9 cellular contexts compared by ENCODE assay signal in the genomic region with DNA sequence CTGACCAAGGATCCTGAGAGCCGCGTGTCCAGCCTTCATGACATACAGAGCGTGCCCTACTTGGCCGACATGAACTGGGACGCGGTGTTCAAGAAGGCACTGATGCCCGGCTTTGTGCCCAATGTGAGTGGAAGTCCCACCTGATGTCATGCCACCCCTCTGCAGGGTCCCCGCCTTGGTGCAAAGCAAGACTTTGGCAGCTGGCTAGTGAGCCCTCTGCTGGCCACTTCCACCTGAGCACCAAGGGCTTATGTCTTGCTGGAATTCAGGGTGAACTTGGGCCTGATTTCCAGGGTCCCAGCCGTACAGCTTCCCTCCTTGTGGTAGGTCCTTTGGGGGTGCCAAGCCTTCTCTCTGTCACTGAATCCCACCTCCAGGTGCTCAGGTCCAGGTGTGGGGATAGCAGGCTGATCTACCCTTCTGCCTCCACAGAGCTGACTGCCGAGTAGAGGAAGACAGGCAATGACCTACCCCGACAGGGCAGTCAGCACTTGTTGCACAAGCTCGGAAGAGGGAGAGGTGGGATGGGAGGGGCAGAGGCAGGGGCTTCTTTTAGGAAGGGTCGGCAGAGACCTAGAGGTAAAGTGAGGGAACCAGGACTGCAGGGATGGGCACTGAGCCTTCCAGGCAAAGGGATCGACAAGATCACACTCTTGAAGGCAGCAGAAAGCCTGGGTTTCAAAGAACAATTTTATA.
DNase-seq lines count a peak whose midpoint lies in the region; ATAC-seq and TF ChIP-seq lines count a peak whose summit lies in the region.
"Had no signal": no experiment of that assay in that cellular context is flagged by ENCODE, and none has a peak within 500 bp of the region (broad histone marks: within the 10 kb centered on the region; RNA-seq: fewer than 3 reads in every experiment).

No MANE protein-coding gene starts in this region.

- no peaks in the 10 kb centered on the region for H3K9me3 Mint-ChIP-seq in stimulated activated naive CD8-positive, alpha-beta T cell treated with anti-CD3 and anti-CD28 coated beads, Interleukin-15, amount 100 ng/mL, for 72 hours

- no peak overlapping the region for H3K27ac ChIP-seq in RWPE1

- no peak overlapping the region for H3K27ac Mint-ChIP-seq in stimulated activated naive CD8-positive, alpha-beta T cell treated with anti-CD3 and anti-CD28 coated beads, Interleukin-15, amount 100 ng/mL, for 72 hours
- H3K27ac Mint-ChIP-seq: activated naive CD8-positive, alpha-beta T cell had no signal

- CTCF ChIA-PET in RWPE1 (lab: Yijun Ruan, JAX): interaction anchor here (0.6 to 1.4 kb wide), 8 partner anchors 10 to 1343 kb away, joined by 3 to 5 read pairs (median 3); no protein-coding TSS in a partner anchor

- no peaks in the 10 kb centered on the region for H3K27me3 Mint-ChIP-seq in stimulated activated naive CD8-positive, alpha-beta T cell treated with anti-CD3 and anti-CD28 coated beads, Interleukin-15, amount 100 ng/mL, for 72 hours
- H3K27me3 Mint-ChIP-seq: activated naive CD8-positive, alpha-beta T cell had no signal

- H3K4me3 Mint-ChIP-seq in stimulated activated naive CD8-positive, alpha-beta T cell treated with anti-CD3 and anti-CD28 coated beads, Interleukin-15, amount 100 ng/mL, for 72 hours: no peak overlapping the region
- H3K4me3 Mint-ChIP-seq: activated naive CD8-positive, alpha-beta T cell had no signal

- H3K4me1 Mint-ChIP-seq in stimulated activated naive CD8-positive, alpha-beta T cell treated with anti-CD3 and anti-CD28 coated beads, Interleukin-15, amount 100 ng/mL, for 72 hours: no peaks in the 10 kb centered on the region

- DNase-seq in stimulated activated naive CD8-positive, alpha-beta T cell treated with anti-CD3 and anti-CD28 coated beads, Interleukin-15, Interleukin-2, amounts not matched to agents 100 U/mL and 50 U/mL, for 24 hours: peak; percentile 18
- no peak for DNase-seq in stimulated activated naive CD8-positive, alpha-beta T cell treated with anti-CD3 and anti-CD28 coated beads, Interleukin-15, amount 100 ng/mL, for 72 hours
- DNase-seq in RWPE1 (ENCODE audit: low spot score): peak; percentile 15
- DNase-seq in glomerular endothelial cell (ENCODE audit: extremely low read depth, low read depth, low spot score): peak; percentile 4
- DNase-seq in stimulated activated CD8-positive, alpha-beta memory T cell treated with anti-CD3 and anti-CD28 coated beads, Interleukin-4, amount 100 ng/mL, for 48 hours: peak; percentile 30
- DNase-seq in putamen (ENCODE audit: low spot score): no peak

- ATAC-seq in stimulated activated naive CD8-positive, alpha-beta T cell treated with anti-CD3 and anti-CD28 coated beads, Interleukin-15, Interleukin-2, amounts not matched to agents 100 U/mL and 50 U/mL, for 24 hours: no peak
- no peak for ATAC-seq in stimulated activated naive CD8-positive, alpha-beta T cell treated with anti-CD3 and anti-CD28 coated beads, Interleukin-15, amount 100 ng/mL, for 72 hours
- ATAC-seq in HG02763 (IDR thresholded peaks at IDR 0.05; ENCODE audit: unreplicated experiment) (no peak), HG02852 (IDR thresholded peaks at IDR 0.05; ENCODE audit: unreplicated experiment) (no peak)

- no peak; the same call in 1 of the 2 replicates for TF ChIP-seq CTCF in RWPE1 (conservative IDR thresholded peaks at IDR 0.05; ENCODE audit: low read depth)

- POLR2A ChIA-PET in RWPE1 (lab: Yijun Ruan, JAX; ENCODE audit: low non-redundant PET): no interaction called here

Comparison
In these comparisons a context has a peak if more than half of its experiments do, and no peak if none do; other contexts are left out.
1. DNase-seq: peak in stimulated activated naive CD8-positive, alpha-beta T cell treated with anti-CD3 and anti-CD28 coated beads, Interleukin-15, Interleukin-2, amounts not matched to agents 100 U/mL and 50 U/mL, for 24 hours (single experiment), RWPE1 (single experiment), glomerular endothelial cell (single experiment) and stimulated activated CD8-positive, alpha-beta memory T cell treated with anti-CD3 and anti-CD28 coated beads, Interleukin-4, amount 100 ng/mL, for 48 hours (single experiment); none in stimulated activated naive CD8-positive, alpha-beta T cell treated with anti-CD3 and anti-CD28 coated beads, Interleukin-15, amount 100 ng/mL, for 72 hours (0 of 2) and putamen (single experiment).